In the genomic region with DNA sequence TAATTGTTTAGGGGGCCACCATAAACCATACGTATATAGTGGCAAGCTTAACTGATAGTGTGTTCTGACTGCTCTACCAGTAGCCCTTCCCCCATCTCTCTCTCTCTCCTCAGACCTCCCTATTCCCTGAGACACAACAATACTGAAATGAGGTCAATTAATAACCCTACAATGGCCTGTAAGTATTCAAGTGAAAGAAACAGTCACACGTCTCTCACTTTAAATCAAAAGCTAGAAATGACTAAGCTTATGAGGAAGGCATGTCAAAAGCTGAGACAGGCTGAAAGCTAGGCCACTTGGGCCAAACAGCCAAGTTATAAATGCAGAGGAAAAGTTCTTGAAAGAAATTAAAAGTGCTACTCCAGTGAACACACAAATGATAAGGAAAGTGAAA, we compare ENCODE assay signal across 10 cellular contexts.
DNase-seq lines count a peak whose midpoint lies in the region; ATAC-seq and TF ChIP-seq lines count a peak whose summit lies in the region.
"Had no signal": no experiment of that assay in that cellular context is flagged by ENCODE, and none has a peak within 500 bp of the region (broad histone marks: within the 10 kb centered on the region; RNA-seq: fewer than 3 reads in every experiment).

No MANE protein-coding gene starts in this region.

- POLR2A ChIA-PET in activated CD4-positive, alpha-beta T cell treated with anti-CD3 and anti-CD28 coated beads for 36 hours (lab: Charles Lee): interaction anchor here (0.6 kb wide), 2 partner anchors 86 to 146 kb away, joined by 5 read pairs; no protein-coding TSS in a partner anchor
- POLR2A ChIA-PET in activated CD4-positive, alpha-beta T cell treated with anti-CD3 and anti-CD28 coated beads, Interleukin-2, amount 10 ng/mL, durations not matched to agents 7 days and 5 days (lab: Charles Lee): no interaction called here

- H3K4me3 ChIP-seq in lung: no peak overlapping the region
- H3K4me3 ChIP-seq in ovary: no peak overlapping the region

- peaks cover 1 to 7% of the 10 kb centered on the region in 2 donors for H3K4me1 ChIP-seq in lung (ENCODE audit: control insufficient read depth in 2 of 2, insufficient read depth in 2 of 2, low read length in 2 of 2)
- peaks cover 4% of the 10 kb centered on the region for H3K4me1 ChIP-seq in ovary (ENCODE audit: insufficient read depth)

- H3K9me3 ChIP-seq in lung (ENCODE audit: control insufficient read depth in 2 of 2, insufficient read depth in 1 of 2, low read length in 1 of 2) (no peaks in the 10 kb centered on the region), ovary (no peaks in the 10 kb centered on the region)

- TF ChIP-seq POLR2A in ovary (IDR thresholded peaks at IDR 0.05): no peak

- H3K4me3 Mint-ChIP-seq in activated CD4-positive, alpha-beta T cell treated with anti-CD3 and anti-CD28 coated beads for 36 hours: no peak overlapping the region
- no peak overlapping the region for H3K4me3 Mint-ChIP-seq in activated CD4-positive, alpha-beta T cell treated with anti-CD3 and anti-CD28 coated beads, Interleukin-2, amount 10 ng/mL, durations not matched to agents 7 days and 5 days
- H3K4me3 Mint-ChIP-seq: naive B cell had no signal

- CTCF ChIA-PET in activated CD4-positive, alpha-beta T cell treated with anti-CD3 and anti-CD28 coated beads for 36 hours (lab: Charles Lee): interaction anchor here (0.8 to 1.5 kb wide), 3 partner anchors 10 to 25 kb away, joined by 3 to 5 read pairs (median 4); no protein-coding TSS in a partner anchor
- CTCF ChIA-PET in activated CD4-positive, alpha-beta T cell treated with anti-CD3 and anti-CD28 coated beads, Interleukin-2, amount 10 ng/mL, durations not matched to agents 7 days and 5 days (lab: Charles Lee): interaction anchor here (1.1 kb wide), 1 partner anchor 267 kb away, joined by 3 read pairs; no protein-coding TSS in a partner anchor

- intact Hi-C loops in activated CD4-positive, alpha-beta T cell treated with anti-CD3 and anti-CD28 coated beads for 36 hours (cut with DNase I, micrococcal nuclease): loop anchor here in 1 of 2 experiments (10.0 kb wide), 1 partner anchor 200 kb away; no protein-coding TSS in a partner anchor
- intact Hi-C loops in ovary (cut with DNase I): no loop called here

- no peak overlapping the region for H3K27ac Mint-ChIP-seq in activated CD4-positive, alpha-beta T cell treated with anti-CD3 and anti-CD28 coated beads for 36 hours
- no peak overlapping the region for H3K27ac Mint-ChIP-seq in activated CD4-positive, alpha-beta T cell treated with anti-CD3 and anti-CD28 coated beads, Interleukin-2, amount 10 ng/mL, durations not matched to agents 7 days and 5 days
- H3K27ac Mint-ChIP-seq: naive B cell had no signal

- H3K27ac ChIP-seq in lung (ENCODE audit: low read depth in 1 of 2, low read length in 1 of 2): no peak overlapping the region
- H3K27ac ChIP-seq in ovary: no peak overlapping the region

- peaks cover 3% of the 10 kb centered on the region for H3K27me3 Mint-ChIP-seq in activated CD4-positive, alpha-beta T cell treated with anti-CD3 and anti-CD28 coated beads for 36 hours
- H3K27me3 Mint-ChIP-seq in activated CD4-positive, alpha-beta T cell treated with anti-CD3 and anti-CD28 coated beads, Interleukin-2, amount 10 ng/mL, durations not matched to agents 7 days and 5 days: no peaks in the 10 kb centered on the region
- H3K27me3 Mint-ChIP-seq: naive B cell had no signal

- no peaks in the 10 kb centered on the region for H3K27me3 ChIP-seq in lung (ENCODE audit: control insufficient read depth, insufficient read depth)
- H3K27me3 ChIP-seq in ovary: no peaks in the 10 kb centered on the region

- H3K36me3 Mint-ChIP-seq in activated CD4-positive, alpha-beta T cell treated with anti-CD3 and anti-CD28 coated beads for 36 hours (ENCODE audit: low read depth): no peaks in the 10 kb centered on the region
- H3K36me3 Mint-ChIP-seq in activated CD4-positive, alpha-beta T cell treated with anti-CD3 and anti-CD28 coated beads, Interleukin-2, amount 10 ng/mL, durations not matched to agents 7 days and 5 days (ENCODE audit: low read depth): no peaks in the 10 kb centered on the region
- H3K36me3 Mint-ChIP-seq: naive B cell had no signal

- no peaks in the 10 kb centered on the region for H3K9me3 Mint-ChIP-seq in activated CD4-positive, alpha-beta T cell treated with anti-CD3 and anti-CD28 coated beads for 36 hours (ENCODE audit: low read depth)
- H3K9me3 Mint-ChIP-seq in activated CD4-positive, alpha-beta T cell treated with anti-CD3 and anti-CD28 coated beads, Interleukin-2, amount 10 ng/mL, durations not matched to agents 7 days and 5 days: no peaks in the 10 kb centered on the region

- TF ChIP-seq CTCF in lung (IDR thresholded peaks at IDR 0.05; ENCODE audit: control extremely low read depth, extremely low read depth): no peak
- TF ChIP-seq CTCF in ovary (IDR thresholded peaks at IDR 0.05): no peak

- DNase-seq in activated CD4-positive, alpha-beta T cell treated with anti-CD3 and anti-CD28 coated beads for 36 hours: peak; percentile 22
- no peak for DNase-seq in activated CD4-positive, alpha-beta T cell treated with anti-CD3 and anti-CD28 coated beads, Interleukin-2, amount 10 ng/mL, durations not matched to agents 7 days and 5 days
- DNase-seq in lung (ENCODE audit: low spot score) (no peak), CD1c-positive myeloid dendritic cell (ENCODE audit: extremely low spot score) (no peak), NCI-H2029 treated with DMSO at 0.1 percent for 48 hours (lab: John Stamatoyannopoulos, UW) (no peak), ovary (no peak)
- DNase-seq: naive B cell; stimulated activated CD4-positive, alpha-beta T cell treated with anti-CD3 and anti-CD28 coated beads, Interleukin-4, amount 100 ng/mL, for 1 hour had no signal

- H3K36me3 ChIP-seq in lung (ENCODE audit: control insufficient read depth in 2 of 2, insufficient read depth in 2 of 2, low read length in 2 of 2): no peaks in the 10 kb centered on the region
- no peaks in the 10 kb centered on the region for H3K36me3 ChIP-seq in ovary

- peaks cover 20% of the 10 kb centered on the region for H3K4me1 Mint-ChIP-seq in activated CD4-positive, alpha-beta T cell treated with anti-CD3 and anti-CD28 coated beads for 36 hours
- peaks cover 7% of the 10 kb centered on the region for H3K4me1 Mint-ChIP-seq in activated CD4-positive, alpha-beta T cell treated with anti-CD3 and anti-CD28 coated beads, Interleukin-2, amount 10 ng/mL, durations not matched to agents 7 days and 5 days
- H3K4me1 Mint-ChIP-seq: naive B cell had no signal

- no peak for TF ChIP-seq EP300 in ovary (IDR thresholded peaks at IDR 0.05)

- ATAC-seq in activated CD4-positive, alpha-beta T cell treated with anti-CD3 and anti-CD28 coated beads for 36 hours: peak; percentile 76
- ATAC-seq in GM21786 (IDR thresholded peaks at IDR 0.05; ENCODE audit: unreplicated experiment) (peak; percentile 81), HG03354 (IDR thresholded peaks at IDR 0.05; ENCODE audit: poor library complexity, severe bottlenecking, unreplicated experiment) (peak; percentile 80), lung (ENCODE audit: insufficient read depth, low FRiP score) (peak; percentile 8)

- WGBS in lung, 2 donors: 62 to 82% methylated on average over 2 of the region's 2 CpGs
- WGBS in ovary, 3 donors: 48 to 70% (median 48%) methylated on average over 2 of the region's 2 CpGs

Comparison
In these comparisons a context has a peak if more than half of its experiments do, and no peak if none do; other contexts are left out.
1. ATAC-seq: peak in every context shown above with its lines; median percentile 81 in GM21786; 80 in HG03354; 76 in activated CD4-positive, alpha-beta T cell treated with anti-CD3 and anti-CD28 coated beads for 36 hours; 8 in lung.